ENCODE assay signal across 8 cellular contexts in the genomic region with DNA sequence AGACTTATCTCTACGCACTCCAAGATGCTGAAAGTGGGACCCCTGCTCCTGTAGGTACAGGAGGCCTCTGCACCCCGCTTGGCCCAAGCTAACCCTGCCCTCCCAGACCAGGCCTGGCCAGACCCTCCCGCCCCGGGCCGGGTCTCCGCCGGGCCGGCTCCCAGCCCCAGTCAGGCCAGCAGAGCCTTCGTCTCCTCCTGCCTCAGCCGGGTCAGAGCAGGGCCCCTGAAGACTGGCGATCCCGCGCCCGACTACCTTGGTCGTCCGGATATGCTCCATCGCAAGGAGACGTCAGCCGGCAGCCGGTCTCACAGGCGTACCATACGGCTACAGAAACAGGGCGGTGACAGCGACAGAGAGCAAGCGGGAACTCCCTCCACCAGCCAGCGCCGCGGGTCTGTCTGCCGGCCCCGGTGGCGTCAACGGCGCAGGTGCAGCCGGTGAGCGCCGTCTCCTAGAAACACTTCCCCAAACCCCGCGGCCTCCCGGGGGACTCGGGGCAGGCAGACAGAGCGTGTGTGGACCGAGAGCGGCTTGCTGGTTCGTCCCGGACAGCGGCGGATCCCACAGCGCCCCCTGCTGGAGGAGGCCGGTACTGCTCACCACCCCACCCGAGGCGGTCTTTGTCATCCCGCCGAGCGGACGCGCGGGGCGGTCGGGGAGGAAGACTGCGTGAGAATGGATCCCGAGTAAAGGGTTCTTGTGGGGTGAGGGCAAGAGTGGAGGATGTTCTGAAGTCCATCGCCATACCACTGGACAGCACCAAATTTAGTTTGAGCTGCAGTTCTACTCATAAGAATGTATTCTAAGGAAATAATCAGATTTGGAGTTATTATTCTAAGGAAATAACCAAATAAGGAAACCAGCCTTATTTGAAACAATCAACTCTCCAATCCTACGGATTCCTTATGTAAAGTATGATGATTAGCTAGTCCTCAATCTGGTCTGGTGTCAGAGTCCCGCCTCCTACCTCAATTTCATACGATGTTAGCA. TPM values are rescaled to one million over a fixed set of nuclear protein-coding genes. Genes with fewer than 3 reads are reported as not detected.
DNase-seq lines count a peak whose midpoint lies in the region; ATAC-seq and TF ChIP-seq lines count a peak whose summit lies in the region.

Gene MTMR6 (minus strand): TSS at position 520 of the 993 bp plus-strand sequence. CDS start 241 bp downstream, at position 279.

- peaks cover 30% of the 10 kb centered on the region for H3K4me1 ChIP-seq in vagina

- ATAC-seq in HG02870 (IDR thresholded peaks at IDR 0.05; ENCODE audit: unreplicated experiment) (peak; percentile 94), T-helper 17 cell (peak; percentile 90), left ventricle myocardium superior (peak; percentile 98)

- DNase-seq in GM13977 (ENCODE audit: low spot score) = peak; percentile 96
- DNase-seq in NCI-H146 treated with DMSO at 0.1 percent for 48 hours (lab: John Stamatoyannopoulos, UW; ENCODE audit: unreplicated experiment) = peak; percentile 71
- peak; percentile 92 to 97 (median 93) for DNase-seq in T-helper 17 cell
- peak; percentile 95 for DNase-seq in left ventricle myocardium superior
- DNase-seq in putamen (ENCODE audit: low spot score) = peak; percentile 88
- peak in 1 of 2 donors; percentile 92 for DNase-seq in vagina (ENCODE audit: extremely low spot score in 2 of 2)

- intact Hi-C loops in left ventricle myocardium superior (cut with micrococcal nuclease) (no loop called here), vagina (cut with DNase I) (no loop called here)

- peak in 1 of 2 donors; percentile 36 for TF ChIP-seq POLR2A in vagina (IDR thresholded peaks at IDR 0.05)

- peak within 1 kb of the TSS; percentile 99 for H3K27ac Mint-ChIP-seq in T-helper 17 cell

- no peaks in the 10 kb centered on the region for H3K36me3 ChIP-seq in vagina

- peak within 1 kb of the TSS; percentile 92 to 97 for H3K4me3 ChIP-seq in vagina

- in situ Hi-C loops in GM13977 (cut with MboI; ENCODE audit: low pct_unique_long_range_greater_than_20kb, low sequenced_read_pairs, unreplicated experiment) = no loop called here

- TF ChIP-seq CTCF in GM13977 (IDR thresholded peaks at IDR 0.05; ENCODE audit: extremely low read depth, insufficient read depth, missing control alignments) = peak; percentile 96
- peak; percentile 98 to 99 (median 99) for TF ChIP-seq CTCF in vagina (IDR thresholded peaks at IDR 0.05)

- H3K4me1 Mint-ChIP-seq in T-helper 17 cell = peaks cover 32% of the 10 kb centered on the region

- no peaks in the 10 kb centered on the region for H3K27me3 ChIP-seq in vagina

- H3K27me3 Mint-ChIP-seq in T-helper 17 cell = no peaks in the 10 kb centered on the region

- H3K27ac ChIP-seq in angular gyrus (ENCODE audit: low read depth, low read length) (peak within 1 kb of the TSS; percentile 62), vagina (peak within 1 kb of the TSS; percentile 90)

- peaks cover 5% of the 10 kb centered on the region for H3K36me3 Mint-ChIP-seq in T-helper 17 cell (ENCODE audit: low read depth)

- H3K9me3 ChIP-seq in T-helper 17 cell (ENCODE audit: control insufficient read depth, low read length, poor library complexity, severe bottlenecking) = no peaks in the 10 kb centered on the region
- no peaks in the 10 kb centered on the region for H3K9me3 ChIP-seq in vagina

- peak within 1 kb of the TSS; percentile 99 for H3K4me3 Mint-ChIP-seq in T-helper 17 cell

RNA-seq across cellular contexts. Expression of gene MTMR6, which starts in this region (rescaled TPM):
- total RNA-seq in T-helper 17 cell (10 to 100 TPM; 27.2 to 38.6 TPM), left ventricle myocardium superior (16.5 TPM), vagina (14.0 TPM)
